8 cellular contexts compared by ENCODE assay signal in the genomic region with DNA sequence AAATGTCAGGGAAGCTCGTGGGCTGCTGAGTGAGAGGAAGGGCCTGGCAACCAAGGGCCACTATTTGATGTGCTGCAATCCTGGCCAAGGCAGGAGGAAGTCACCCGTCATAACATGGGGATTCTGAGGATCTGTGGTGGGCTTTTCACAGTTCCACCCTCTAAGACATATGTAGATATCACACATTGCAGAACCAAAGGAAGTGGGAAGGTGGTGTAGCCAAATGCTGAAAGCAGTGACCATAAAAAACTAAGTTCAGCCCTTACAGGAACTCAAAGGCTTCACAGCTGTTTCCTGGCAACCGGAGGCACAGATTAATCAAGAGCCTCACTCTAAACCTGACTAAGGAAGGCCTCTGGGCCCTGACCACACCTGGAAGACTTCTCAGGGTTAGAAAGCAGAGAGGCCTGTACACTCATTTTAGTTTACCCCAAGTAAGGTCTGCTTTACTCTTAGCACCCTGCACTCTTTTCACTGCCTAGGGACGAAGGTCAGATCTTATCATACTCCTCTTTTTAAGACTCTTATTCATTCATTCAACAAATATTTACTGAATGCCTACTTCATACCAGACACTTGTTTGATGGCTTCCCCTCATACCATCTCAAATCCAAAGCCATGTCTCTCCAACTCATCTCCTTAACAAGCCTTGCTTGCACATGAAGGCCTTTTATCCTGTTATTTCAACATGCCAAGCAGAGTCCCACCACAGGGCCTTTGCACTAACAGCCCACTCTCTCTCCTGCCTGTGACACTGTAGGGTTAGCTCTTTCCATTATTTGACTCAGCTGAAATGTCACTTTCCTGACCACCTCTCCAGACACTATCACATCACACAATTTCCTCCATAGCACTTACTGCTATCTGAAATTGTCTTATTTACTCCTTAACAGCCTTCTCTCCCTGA. TPM values are rescaled to one million over a fixed set of nuclear protein-coding genes. Genes with fewer than 3 reads are reported as not detected.
A peak's percentile ranks its signal among the peaks of the same experiment; 100 is the strongest.
DNase-seq lines count a peak whose midpoint lies in the region; ATAC-seq and TF ChIP-seq lines count a peak whose summit lies in the region.

No MANE protein-coding gene starts in this region.

- no peak for TF ChIP-seq CTCF in epithelial cell of proximal tubule (conservative IDR thresholded peaks at IDR 0.05; ENCODE audit: low read depth, low read length)
- no peak for TF ChIP-seq CTCF in gastrocnemius medialis (IDR thresholded peaks at IDR 0.05 in 4 of 5, conservative IDR thresholded peaks at IDR 0.05 in 1 of 5)

- peaks cover 81 to 88% of the 10 kb centered on the region in 2 donors for H3K4me1 ChIP-seq in gastrocnemius medialis

- DNase-seq in T-helper 17 cell, result no peak
- no peak for DNase-seq in epithelial cell of proximal tubule (ENCODE audit: low read depth)
- no peak for DNase-seq in gastrocnemius medialis
- DNase-seq in posterior vena cava (ENCODE audit: low spot score), result no peak
- no peak for DNase-seq in anterior cingulate cortex (lab: John Stamatoyannopoulos, UW)

- H3K4me3 Mint-ChIP-seq in T-helper 17 cell, result peak overlapping the region; percentile 80

- H3K4me3 ChIP-seq in epithelial cell of proximal tubule (ENCODE audit: low read depth, low read length), result peak overlapping the region; percentile 88
- H3K4me3 ChIP-seq in gastrocnemius medialis, result peak overlapping the region in 2 of 4 donors; percentile 18 to 92

- peaks cover 73% of the 10 kb centered on the region for H3K4me1 Mint-ChIP-seq in T-helper 17 cell

- H3K27me3 Mint-ChIP-seq in T-helper 17 cell, result no peaks in the 10 kb centered on the region

- H3K36me3 ChIP-seq in gastrocnemius medialis, result no peaks in the 10 kb centered on the region

- intact Hi-C loops in gastrocnemius medialis (cut with DNase I; ENCODE audit: low total_unique reads) (loop anchor here (5.0 to 10.0 kb wide), 3 partner anchors 184 to 467 kb away; no protein-coding TSS in a partner anchor), posterior vena cava (cut with DNase I) (no loop called here)

- H3K36me3 Mint-ChIP-seq in T-helper 17 cell (ENCODE audit: low read depth), result peaks cover 10% of the 10 kb centered on the region

- H3K27me3 ChIP-seq in gastrocnemius medialis, result no peaks in the 10 kb centered on the region

- peak overlapping the region; percentile 95 to 99 (median 98) for H3K27ac ChIP-seq in gastrocnemius medialis

- peak; percentile 59 for ATAC-seq in GM18498 (IDR thresholded peaks at IDR 0.05; ENCODE audit: unreplicated experiment)
- ATAC-seq in HG03064 (IDR thresholded peaks at IDR 0.05; ENCODE audit: low read depth, unreplicated experiment), result peak; percentile 44
- ATAC-seq in T-helper 17 cell, result peak; percentile 16
- ATAC-seq in gastrocnemius medialis, result no peak
- no peak for ATAC-seq in GM21576 (IDR thresholded peaks at IDR 0.05; ENCODE audit: unreplicated experiment)

- peak overlapping the region; percentile 99 for H3K27ac Mint-ChIP-seq in T-helper 17 cell

- in situ Hi-C loops in gastrocnemius medialis (cut with MboI; ENCODE audit: low sequenced_read_pairs in 4 of 4), result no loop called here

- H3K9me3 ChIP-seq in T-helper 17 cell (ENCODE audit: control insufficient read depth, low read length, poor library complexity, severe bottlenecking), result no peaks in the 10 kb centered on the region
- no peaks in the 10 kb centered on the region for H3K9me3 ChIP-seq in gastrocnemius medialis

- no peak for TF ChIP-seq POLR2A in gastrocnemius medialis (IDR thresholded peaks at IDR 0.05)

RNA-seq across cellular contexts. Expression of a gene that starts 2.6 kb away (rescaled TPM):
- total RNA-seq in T-helper 17 cell (100 to 1,000 TPM; 124 to 151 TPM), epithelial cell of proximal tubule (109 and 112 TPM in 2 replicates), gastrocnemius medialis (10 to 100 TPM; 37.6 to 58.5 (median 46.9) TPM), posterior vena cava (10 to 100 TPM; 77.0 to 89.4 TPM)

RNA-seq across cellular contexts. Expression of a gene that starts 43.1 kb away (rescaled TPM):
- total RNA-seq in T-helper 17 cell (10 to 100 TPM; 14.3 to 22.6 TPM), epithelial cell of proximal tubule (43.2 and 46.6 TPM in 2 replicates), gastrocnemius medialis (10 to 100 TPM; 33.2 to 77.9 (median 38.2) TPM), posterior vena cava (10 to 100 TPM; 31.5 to 35.5 TPM)

Comparison
In these comparisons a context has a peak if more than half of its experiments do, and no peak if none do; other contexts are left out.
1. ATAC-seq: peak in GM18498 (single experiment), HG03064 (single experiment) and T-helper 17 cell (single experiment); none in gastrocnemius medialis (0 of 2) and GM21576 (single experiment).